ENCODE assay signal across 1 cellular context in genomic region chr1:17485280-17485679, GRCh38.
TF ChIP-seq lines count a peak whose summit lies in the region.

No MANE protein-coding gene starts in this region.

TF ChIP-seq in endothelial cell of umbilical vein, 7 proteins besides CTCF, POLR2A, EP300 and RAD21:
- TF ChIP-seq MYC (IDR thresholded peaks at IDR 0.05; ENCODE audit: low read depth, low read length) (no peak), GATA2 (IDR thresholded peaks at IDR 0.05; ENCODE audit: insufficient read depth, insufficient read length, low read depth, low read length) (no peak), EZH2 (IDR thresholded peaks at IDR 0.05; ENCODE audit: borderline replicate concordance, low read depth, low read length, severe bottlenecking) (no peak), POLR2AphosphoS5 (IDR thresholded peaks at IDR 0.05; ENCODE audit: insufficient read depth, low read depth, low read length) (no peak), FOS (IDR thresholded peaks at IDR 0.05; ENCODE audit: borderline replicate concordance, insufficient read depth, low read length) (no peak), MAX (IDR thresholded peaks at IDR 0.05; ENCODE audit: insufficient read depth, insufficient read length) (no peak)
